In the genomic region with DNA sequence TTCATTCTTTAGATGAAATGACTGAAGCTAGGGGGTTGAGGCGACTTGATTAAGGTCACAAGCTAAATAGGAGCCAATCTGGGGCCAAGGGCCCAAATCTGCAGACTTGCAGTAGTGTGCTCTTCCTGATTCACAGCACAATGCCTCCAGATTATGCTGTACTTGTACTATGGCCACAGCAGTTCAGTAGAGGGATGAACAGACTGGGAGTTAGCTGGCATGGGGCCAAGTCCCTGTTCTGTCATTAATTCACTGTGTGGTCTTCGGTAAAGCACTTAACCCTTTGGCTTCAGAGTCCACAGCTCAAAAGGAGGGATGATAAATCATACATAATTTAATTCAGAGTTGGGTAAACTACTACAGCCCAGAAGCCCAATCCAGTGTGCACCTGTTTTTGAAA, we compare ENCODE assay signal across 19 cellular contexts.
"Had no signal": no experiment of that assay in that cellular context is flagged by ENCODE, and none has a peak within 500 bp of the region (broad histone marks: within the 10 kb centered on the region; RNA-seq: fewer than 3 reads in every experiment).

No MANE protein-coding gene starts in this region.

- FAIRE-seq: colon, pancreas had no signal

- DNase-seq: activated CD4-positive, alpha-beta memory T cell treated with anti-CD3 and anti-CD28 coated beads for 36 hours; activated CD4-positive, CD25-positive, alpha-beta regulatory T cell treated with anti-CD3 and anti-CD28 coated beads, Interleukin-2, amount 50 U/mL, for 72 hours; activated gamma-delta T cell; activated naive CD8-positive, alpha-beta T cell treated with anti-CD3 and anti-CD28 coated beads for 36 hours; activated T-cell treated with anti-CD3 and anti-CD28 coated beads, Interleukin-2, amount 50 U/mL, for 4 hours; esophagus squamous epithelium; foreskin fibroblast; head of caudate nucleus; left ventricle myocardium superior; mesendoderm; stimulated activated CD4-positive, alpha-beta T cell treated with anti-CD3 and anti-CD28 coated beads, Interleukin-4, amount 100 ng/mL, for 1 hour; stimulated activated naive CD8-positive, alpha-beta T cell treated with anti-CD3 and anti-CD28 coated beads, Interleukin-15, amount 100 ng/mL, for 72 hours; testis had no signal

- H3K9me3 Mint-ChIP-seq: activated CD4-positive, alpha-beta memory T cell treated with anti-CD3 and anti-CD28 coated beads for 36 hours; activated naive CD8-positive, alpha-beta T cell treated with anti-CD3 and anti-CD28 coated beads for 36 hours; activated T-cell treated with anti-CD3 and anti-CD28 coated beads, Interleukin-2, amount 50 U/mL, for 4 hours; neural crest cell had no signal

- H3K36me3 ChIP-seq: ascending aorta, cardiac muscle cell, esophagus squamous epithelium, pancreas, vagina had no signal

- H3K4me1 Mint-ChIP-seq: activated naive CD8-positive, alpha-beta T cell treated with anti-CD3 and anti-CD28 coated beads for 36 hours; stimulated activated naive CD8-positive, alpha-beta T cell treated with anti-CD3 and anti-CD28 coated beads, Interleukin-15, amount 100 ng/mL, for 72 hours had no signal

- H3K4me3 ChIP-seq: ascending aorta, cardiac muscle cell, esophagus squamous epithelium, pancreas, testis, vagina had no signal

- H3K9me3 ChIP-seq: ascending aorta, esophagus squamous epithelium, pancreas, testis, vagina had no signal

- H3K36me3 Mint-ChIP-seq: activated CD4-positive, alpha-beta memory T cell treated with anti-CD3 and anti-CD28 coated beads for 36 hours; activated naive CD8-positive, alpha-beta T cell treated with anti-CD3 and anti-CD28 coated beads for 36 hours had no signal

- H3K27me3 ChIP-seq: ascending aorta, cardiac muscle cell, esophagus squamous epithelium, pancreas, testis, vagina had no signal

- H3K27ac ChIP-seq: ascending aorta, cardiac muscle cell, esophagus squamous epithelium, pancreas, vagina had no signal

- H3K27me3 Mint-ChIP-seq: stimulated activated naive CD8-positive, alpha-beta T cell treated with anti-CD3 and anti-CD28 coated beads, Interleukin-15, amount 100 ng/mL, for 72 hours had no signal

- H3K4me3 Mint-ChIP-seq: activated CD4-positive, alpha-beta memory T cell treated with anti-CD3 and anti-CD28 coated beads for 36 hours; activated naive CD8-positive, alpha-beta T cell treated with anti-CD3 and anti-CD28 coated beads for 36 hours; activated T-cell treated with anti-CD3 and anti-CD28 coated beads, Interleukin-2, amount 50 U/mL, for 4 hours; neural crest cell; stimulated activated naive CD8-positive, alpha-beta T cell treated with anti-CD3 and anti-CD28 coated beads, Interleukin-15, amount 100 ng/mL, for 72 hours had no signal

- ATAC-seq: activated T-cell treated with anti-CD3 and anti-CD28 coated beads, Interleukin-2, amount 50 U/mL, for 4 hours; left ventricle myocardium superior; pancreas; stimulated activated naive CD8-positive, alpha-beta T cell treated with anti-CD3 and anti-CD28 coated beads, Interleukin-15, amount 100 ng/mL, for 72 hours had no signal

- H3K4me1 ChIP-seq: ascending aorta, esophagus squamous epithelium, pancreas, testis, vagina had no signal

- H3K27ac Mint-ChIP-seq: activated CD4-positive, alpha-beta memory T cell treated with anti-CD3 and anti-CD28 coated beads for 36 hours; activated naive CD8-positive, alpha-beta T cell treated with anti-CD3 and anti-CD28 coated beads for 36 hours; stimulated activated naive CD8-positive, alpha-beta T cell treated with anti-CD3 and anti-CD28 coated beads, Interleukin-15, amount 100 ng/mL, for 72 hours had no signal
